8 cellular contexts compared by ENCODE assay signal in genomic region chr3:177679568-177680441, GRCh38.
DNase-seq lines count a peak whose midpoint lies in the region; ATAC-seq and TF ChIP-seq lines count a peak whose summit lies in the region.

No MANE protein-coding gene starts in this region.

- peak overlapping the region in 1 of 2 experiments; percentile 0; a peak in 1 of 4 replicates for H4K8ac ChIP-seq in IMR-90 (ENCODE audit: low read depth in 2 of 2, low read length in 2 of 2)

- POLR2A ChIA-PET in IMR-90 (lab: Charles Lee; ENCODE audit: unreplicated experiment), result interaction anchor here (0.5 kb wide), 1 partner anchor 1892 kb away, joined by 5 read pairs; no protein-coding TSS in a partner anchor

- H3K4me3 ChIP-seq in IMR-90 (ENCODE audit: insufficient read depth, low read depth, low read length), result no peak overlapping the region

- H3K4me3 Mint-ChIP-seq in central memory CD8-positive, alpha-beta T cell, result no peak overlapping the region

- H3K9me3 ChIP-seq in IMR-90 (ENCODE audit: control insufficient read depth, insufficient read depth, low read length), result no peaks in the 10 kb centered on the region

- H3K9me1 ChIP-seq in IMR-90 (ENCODE audit: insufficient read depth, low read length), result no peaks in the 10 kb centered on the region

- no peaks in the 10 kb centered on the region for H3K36me3 ChIP-seq in IMR-90 (ENCODE audit: control insufficient read depth, insufficient read depth, low read length)

- H2BK5ac ChIP-seq in IMR-90 (ENCODE audit: low read depth, low read length, poor library complexity, severe bottlenecking), result peak overlapping the region; percentile 3

- H2AK9ac ChIP-seq in IMR-90 (replicated peaks; ENCODE audit: low read depth, low read length, poor library complexity), result no peak overlapping the region

- dilution Hi-C loops in IMR-90 (cut with HindIII; ENCODE audit: low sequenced_read_pairs, unreplicated experiment), result no loop called here

- H3K4ac ChIP-seq in IMR-90 (ENCODE audit: low read depth, low read length), result peak overlapping the region; percentile 18

- no peak overlapping the region for H2AFZ ChIP-seq in IMR-90 (replicated peaks; ENCODE audit: low read length, poor library complexity)

- H4K20me1 ChIP-seq in IMR-90 (ENCODE audit: insufficient read depth, low read length), result no peaks in the 10 kb centered on the region

- no peak overlapping the region for H3K56ac ChIP-seq in IMR-90 (ENCODE audit: extremely low read depth, insufficient read depth, low read length)

- WGBS in IMR-90 (ENCODE audit: extremely low coverage in 2 of 2, insufficient read length in 1 of 2), 2 experiments, result 40% methylated on average over 1 of the region's 5 CpGs; no CpG with 5 or more reads in 1 of the 2 experiments

- no peak overlapping the region for H3K23ac ChIP-seq in IMR-90 (ENCODE audit: low read depth, low read length)

- peak overlapping the region; percentile 82; the same call in 1 of the 2 replicates for H4K5ac ChIP-seq in IMR-90 (ENCODE audit: low read depth, low read length)

- no peak overlapping the region; the same call in 1 of the 2 replicates for H4K91ac ChIP-seq in IMR-90 (ENCODE audit: insufficient read depth, low read depth, low read length)

- peaks cover 47% of the 10 kb centered on the region for H3K4me1 Mint-ChIP-seq in central memory CD8-positive, alpha-beta T cell

- H3K4me1 ChIP-seq in IMR-90 (ENCODE audit: control insufficient read depth, insufficient read depth, low read length), result peaks cover 6% of the 10 kb centered on the region

- H3K9ac ChIP-seq in IMR-90 (ENCODE audit: low read depth, low read length), result no peak overlapping the region

- peak overlapping the region; percentile 30; the same call in 1 of the 2 replicates for H2BK20ac ChIP-seq in IMR-90 (ENCODE audit: low read depth, low read length)

- H3K4me2 ChIP-seq in IMR-90 (ENCODE audit: low read depth, low read length), result no peak overlapping the region; the same call in 1 of the 2 replicates

- no peak for TF ChIP-seq CTCF in IMR-90 (conservative IDR thresholded peaks at IDR 0.05; ENCODE audit: low read depth, low read length)

- no TSS peak for BruUV-seq in IMR-90 (replicated peaks; lab: Mats Ljungman, UMichigan)

- DNase-seq in Right ventricle myocardium inferior (ENCODE audit: missing footprints), result no peak
- DNase-seq in cardiac septum (ENCODE audit: low spot score), result no peak
- peak; percentile 48 for DNase-seq in IMR-90
- no peak for DNase-seq in central memory CD8-positive, alpha-beta T cell (ENCODE audit: low spot score in 2 of 2)
- DNase-seq in stimulated activated CD4-positive, alpha-beta T cell treated with anti-CD3 and anti-CD28 coated beads, Interleukin-1b, Interleukin-23, amount 100 ng/mL, for 48 hours, result peak; percentile 23
- no peak for DNase-seq in NCI-H1930 (lab: John Stamatoyannopoulos, UW)
- no peak for DNase-seq in mesenteric fat pad (ENCODE audit: low spot score)
- DNase-seq in effector CD4-positive, alpha-beta T cell, result no peak

- peak overlapping the region; percentile 7; the same call in 1 of the 2 replicates for H2BK120ac ChIP-seq in IMR-90 (ENCODE audit: low read depth, low read length)

- H3K9me3 Mint-ChIP-seq in central memory CD8-positive, alpha-beta T cell, result no peaks in the 10 kb centered on the region

- H3K27ac Mint-ChIP-seq in central memory CD8-positive, alpha-beta T cell (ENCODE audit: low read depth), result peak overlapping the region; percentile 72

- peaks cover 1% of the 10 kb centered on the region for H3K36me3 Mint-ChIP-seq in central memory CD8-positive, alpha-beta T cell (ENCODE audit: insufficient read depth)

- TF ChIP-seq RAD21 in IMR-90 (IDR thresholded peaks at IDR 0.05; ENCODE audit: low read length), result no peak

- ATAC-seq in Right ventricle myocardium inferior, result peak; percentile 23
- ATAC-seq in IMR-90 (ENCODE audit: low read depth), result peak; percentile 54
- peak; percentile 45 for ATAC-seq in central memory CD8-positive, alpha-beta T cell (replicated peaks; ENCODE audit: extremely low read depth, poor library complexity, severe bottlenecking)

- no peak for TF ChIP-seq POLR2A in IMR-90 (IDR thresholded peaks at IDR 0.05; ENCODE audit: low read depth, low read length)

- H3K79me1 ChIP-seq in IMR-90 (ENCODE audit: low read depth in 1 of 2, low read length in 2 of 2), result no peaks in the 10 kb centered on the region

- peak overlapping the region; percentile 48 for H3K14ac ChIP-seq in IMR-90 (replicated peaks; ENCODE audit: low read depth, low read length)

- peak overlapping the region; percentile 18; the same call in 1 of the 3 replicates for H2BK15ac ChIP-seq in IMR-90 (ENCODE audit: low read depth, low read length)

- H3K27me3 Mint-ChIP-seq in central memory CD8-positive, alpha-beta T cell, result no peaks in the 10 kb centered on the region

- CTCF ChIA-PET in IMR-90 (lab: Yijun Ruan, JAX), result interaction anchor here (0.5 to 1.3 kb wide), 4 partner anchors 9 to 445 kb away, joined by 3 to 6 read pairs (median 4); no protein-coding TSS in a partner anchor

- in situ Hi-C loops in IMR-90 (cut with MboI; ENCODE audit: low sequenced_read_pairs), result no loop called here

- H3K18ac ChIP-seq in IMR-90 (ENCODE audit: low read depth, low read length), result peak overlapping the region; percentile 65

- no peak overlapping the region for H3K27ac ChIP-seq in IMR-90 (ENCODE audit: insufficient read depth, low read length)

- intact Hi-C loops in Right ventricle myocardium inferior (cut with DNase I) (no loop called here), cardiac septum (cut with DNase I) (no loop called here), IMR-90 (cut with micrococcal nuclease) (loop anchor here (5.0 kb wide), 1 partner anchor 302 kb away; no protein-coding TSS in a partner anchor)

- H3K27me3 ChIP-seq in IMR-90 (ENCODE audit: control insufficient read depth, insufficient read depth, low read length), result no peaks in the 10 kb centered on the region

- peak overlapping the region; percentile 68 for H2AK5ac ChIP-seq in IMR-90 (ENCODE audit: low read depth, low read length)

TF ChIP-seq in IMR-90, 13 proteins besides CTCF, POLR2A, EP300 and RAD21:
- TF ChIP-seq ELK1 (IDR thresholded peaks at IDR 0.05; ENCODE audit: borderline replicate concordance, low read depth, low read length) (no peak), CEBPB (IDR thresholded peaks at IDR 0.05; ENCODE audit: low read depth, low read length) (peak; percentile 60; the same call in 1 of the 2 replicates), NFE2L2 (IDR thresholded peaks at IDR 0.05; ENCODE audit: low read depth, low read length) (no peak)

Comparison
In these comparisons a context has a peak if more than half of its experiments do, and no peak if none do; other contexts are left out.
1. DNase-seq: peak in IMR-90 (single experiment) and stimulated activated CD4-positive, alpha-beta T cell treated with anti-CD3 and anti-CD28 coated beads, Interleukin-1b, Interleukin-23, amount 100 ng/mL, for 48 hours (single experiment); none in Right ventricle myocardium inferior (single experiment), cardiac septum (single experiment), central memory CD8-positive, alpha-beta T cell (0 of 2), NCI-H1930 (0 of 2), mesenteric fat pad (single experiment) and effector CD4-positive, alpha-beta T cell (single experiment).
2. Peak in every context shown above with its lines, with median percentiles within 50 percentile points of each other: ATAC-seq.